15 cellular contexts compared by ENCODE assay signal in the genomic region with DNA sequence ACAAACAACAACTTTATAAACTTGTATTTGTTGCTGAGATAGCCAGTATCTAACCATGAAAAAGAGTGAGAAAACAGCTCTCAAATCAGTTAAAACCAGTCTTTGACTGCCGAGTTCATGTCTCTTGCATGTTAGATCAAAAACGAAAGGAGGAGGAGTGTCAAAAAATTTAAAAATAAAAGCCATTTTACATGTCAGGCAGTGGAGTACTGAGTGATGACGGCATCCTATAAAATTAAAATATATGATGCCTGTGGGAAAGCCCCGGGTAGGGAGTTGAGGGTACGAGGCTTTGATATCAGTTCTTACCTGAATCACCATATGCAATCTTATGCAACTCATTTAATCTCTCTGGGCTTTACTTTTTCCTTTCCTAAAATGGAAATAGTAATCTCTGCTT.
DNase-seq lines count a peak whose midpoint lies in the region; ATAC-seq lines count a peak whose summit lies in the region.
"Had no signal": no experiment of that assay in that cellular context is flagged by ENCODE, and none has a peak within 500 bp of the region (broad histone marks: within the 10 kb centered on the region; RNA-seq: fewer than 3 reads in every experiment).

No MANE protein-coding gene starts in this region.

- ATAC-seq in effector memory CD8-positive, alpha-beta T cell (replicated peaks) = peak; percentile 56
- ATAC-seq: K562, mucosa of descending colon had no signal

- H3K27me3 Mint-ChIP-seq in effector memory CD8-positive, alpha-beta T cell = no peaks in the 10 kb centered on the region

- peak overlapping the region; percentile 97 for H3K27ac Mint-ChIP-seq in effector memory CD8-positive, alpha-beta T cell

- H3K4me1 Mint-ChIP-seq in effector memory CD8-positive, alpha-beta T cell (ENCODE audit: low read depth in 2 of 2) = peaks cover 91 to 99% of the 10 kb centered on the region in 2 donors

- H3K4me1 ChIP-seq in thymus (ENCODE audit: control insufficient read depth, insufficient read depth, low read length) = peaks cover 85% of the 10 kb centered on the region
- H3K4me1 ChIP-seq: uterus had no signal

- DNase-seq in activated naive CD4-positive, alpha-beta T cell treated with Interleukin-2 at 50 U/mL for 16 hours = peak; percentile 62
- no peak for DNase-seq in activated naive CD4-positive, alpha-beta T cell (lab: John Stamatoyannopoulos, UW)
- DNase-seq in activated CD4-positive, alpha-beta T cell treated with anti-CD3 and anti-CD28 coated beads for 48 hours = peak; percentile 64
- peak; percentile 32 to 50 (median 44) for DNase-seq in effector memory CD8-positive, alpha-beta T cell
- DNase-seq in NCI-H2081 (lab: John Stamatoyannopoulos, UW) = no peak
- no peak for DNase-seq in foreskin melanocyte
- DNase-seq in NCI-H226 = no peak
- DNase-seq: activated CD8-positive, alpha-beta memory T cell treated with anti-CD3 and anti-CD28 coated beads, Interleukin-2, amount 50 U/mL, for 48 hours; DMS79 treated with DMSO at 0.1 percent for 48 hours; mucosa of descending colon; uterus had no signal

- H3K4me3 Mint-ChIP-seq in effector memory CD8-positive, alpha-beta T cell = peak overlapping the region; percentile 77 to 83

- H3K9me3 ChIP-seq in thymus (ENCODE audit: control insufficient read depth) = no peaks in the 10 kb centered on the region
- H3K9me3 ChIP-seq: mucosa of descending colon, right atrium auricular region, uterus had no signal

- H3K36me3 Mint-ChIP-seq in effector memory CD8-positive, alpha-beta T cell (ENCODE audit: insufficient read depth) = peaks cover 100% of the 10 kb centered on the region

- 61% methylated on average over 5 of the region's 5 CpGs for WGBS in thymus

- H3K4me3 ChIP-seq in thymus (ENCODE audit: low read length) = peak overlapping the region; percentile 8
- H3K4me3 ChIP-seq: cardiac muscle cell, K562, mucosa of descending colon, right atrium auricular region, uterus had no signal

- no peaks in the 10 kb centered on the region for H3K9me3 Mint-ChIP-seq in effector memory CD8-positive, alpha-beta T cell

- peaks cover 58% of the 10 kb centered on the region for H3K36me3 ChIP-seq in thymus (ENCODE audit: control insufficient read depth, insufficient read depth)
- H3K36me3 ChIP-seq: cardiac muscle cell, uterus had no signal

- H3K27me3 ChIP-seq in thymus (ENCODE audit: control insufficient read depth, insufficient read depth) = no peaks in the 10 kb centered on the region
- H3K27me3 ChIP-seq: right atrium auricular region, uterus had no signal

- peak overlapping the region; percentile 89 for H3K27ac ChIP-seq in thymus (ENCODE audit: low read depth)
- H3K27ac ChIP-seq: cardiac muscle cell had no signal

Comparison
In these comparisons a context has a peak if more than half of its experiments do, and no peak if none do; other contexts are left out.
1. DNase-seq: peak in activated naive CD4-positive, alpha-beta T cell treated with Interleukin-2 at 50 U/mL for 16 hours (single experiment), activated CD4-positive, alpha-beta T cell treated with anti-CD3 and anti-CD28 coated beads for 48 hours (single experiment) and effector memory CD8-positive, alpha-beta T cell (3 of 3); none in activated naive CD4-positive, alpha-beta T cell (0 of 4), NCI-H2081 (0 of 2), foreskin melanocyte (single experiment) and NCI-H226 (single experiment).